Comparison of ENCODE assay signal across 1 cellular context in genomic region chr4:26287748-26288147, GRCh38.
TF ChIP-seq lines count a peak whose summit lies in the region.

No MANE protein-coding gene starts in this region.

TF ChIP-seq in HepG2, 621 proteins besides CTCF, POLR2A, EP300 and RAD21 (continued from another document):
- TF ChIP-seq, protein P1, sequence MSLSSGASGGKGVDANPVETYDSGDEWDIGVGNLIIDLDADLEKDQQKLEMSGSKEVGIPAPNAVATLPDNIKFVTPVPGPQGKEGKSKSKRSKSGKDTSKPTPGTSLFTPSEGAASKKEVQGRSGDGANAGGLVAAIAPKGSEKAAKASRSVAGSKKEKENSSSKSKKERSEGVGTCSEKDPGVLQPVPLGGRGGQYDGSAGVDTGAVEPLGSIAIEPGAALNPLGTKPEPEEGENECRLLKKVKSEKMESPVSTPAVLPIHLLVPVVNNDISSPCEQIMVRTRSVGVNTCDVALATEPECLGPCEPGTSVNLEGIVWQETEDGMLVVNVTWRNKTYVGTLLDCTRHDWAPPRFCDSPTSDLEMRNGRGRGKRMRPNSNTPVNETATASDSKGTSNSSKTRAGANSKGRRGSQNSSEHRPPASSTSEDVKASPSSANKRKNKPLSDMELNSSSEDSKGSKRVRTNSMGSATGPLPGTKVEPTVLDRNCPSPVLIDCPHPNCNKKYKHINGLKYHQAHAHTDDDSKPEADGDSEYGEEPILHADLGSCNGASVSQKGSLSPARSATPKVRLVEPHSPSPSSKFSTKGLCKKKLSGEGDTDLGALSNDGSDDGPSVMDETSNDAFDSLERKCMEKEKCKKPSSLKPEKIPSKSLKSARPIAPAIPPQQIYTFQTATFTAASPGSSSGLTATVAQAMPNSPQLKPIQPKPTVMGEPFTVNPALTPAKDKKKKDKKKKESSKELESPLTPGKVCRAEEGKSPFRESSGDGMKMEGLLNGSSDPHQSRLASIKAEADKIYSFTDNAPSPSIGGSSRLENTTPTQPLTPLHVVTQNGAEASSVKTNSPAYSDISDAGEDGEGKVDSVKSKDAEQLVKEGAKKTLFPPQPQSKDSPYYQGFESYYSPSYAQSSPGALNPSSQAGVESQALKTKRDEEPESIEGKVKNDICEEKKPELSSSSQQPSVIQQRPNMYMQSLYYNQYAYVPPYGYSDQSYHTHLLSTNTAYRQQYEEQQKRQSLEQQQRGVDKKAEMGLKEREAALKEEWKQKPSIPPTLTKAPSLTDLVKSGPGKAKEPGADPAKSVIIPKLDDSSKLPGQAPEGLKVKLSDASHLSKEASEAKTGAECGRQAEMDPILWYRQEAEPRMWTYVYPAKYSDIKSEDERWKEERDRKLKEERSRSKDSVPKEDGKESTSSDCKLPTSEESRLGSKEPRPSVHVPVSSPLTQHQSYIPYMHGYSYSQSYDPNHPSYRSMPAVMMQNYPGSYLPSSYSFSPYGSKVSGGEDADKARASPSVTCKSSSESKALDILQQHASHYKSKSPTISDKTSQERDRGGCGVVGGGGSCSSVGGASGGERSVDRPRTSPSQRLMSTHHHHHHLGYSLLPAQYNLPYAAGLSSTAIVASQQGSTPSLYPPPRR (CRISPR knock-in tag; IDR thresholded peaks at IDR 0.05; ENCODE audit: borderline replicate concordance) = no peak
- TF ChIP-seq ZNF136 (CRISPR knock-in tag; IDR thresholded peaks at IDR 0.05; ENCODE audit: low read depth) (no peak), RAD51 (IDR thresholded peaks at IDR 0.05; ENCODE audit: borderline replicate concordance) (no peak), RARG (CRISPR knock-in tag; IDR thresholded peaks at IDR 0.05; ENCODE audit: low read depth) (no peak), ATF6 (CRISPR knock-in tag; conservative IDR thresholded peaks at IDR 0.05) (no peak), ZFP37 (CRISPR knock-in tag; IDR thresholded peaks at IDR 0.05; ENCODE audit: borderline replicate concordance) (no peak), HOXA9 (CRISPR knock-in tag; IDR thresholded peaks at IDR 0.05; ENCODE audit: borderline replicate concordance) (no peak), ZNF569 (CRISPR knock-in tag; IDR thresholded peaks at IDR 0.05; ENCODE audit: borderline replicate concordance) (no peak), PHF20 (CRISPR knock-in tag; IDR thresholded peaks at IDR 0.05) (no peak), ZKSCAN8 (CRISPR knock-in tag; IDR thresholded peaks at IDR 0.05; ENCODE audit: borderline replicate concordance) (no peak)
- TF ChIP-seq, protein P2, sequence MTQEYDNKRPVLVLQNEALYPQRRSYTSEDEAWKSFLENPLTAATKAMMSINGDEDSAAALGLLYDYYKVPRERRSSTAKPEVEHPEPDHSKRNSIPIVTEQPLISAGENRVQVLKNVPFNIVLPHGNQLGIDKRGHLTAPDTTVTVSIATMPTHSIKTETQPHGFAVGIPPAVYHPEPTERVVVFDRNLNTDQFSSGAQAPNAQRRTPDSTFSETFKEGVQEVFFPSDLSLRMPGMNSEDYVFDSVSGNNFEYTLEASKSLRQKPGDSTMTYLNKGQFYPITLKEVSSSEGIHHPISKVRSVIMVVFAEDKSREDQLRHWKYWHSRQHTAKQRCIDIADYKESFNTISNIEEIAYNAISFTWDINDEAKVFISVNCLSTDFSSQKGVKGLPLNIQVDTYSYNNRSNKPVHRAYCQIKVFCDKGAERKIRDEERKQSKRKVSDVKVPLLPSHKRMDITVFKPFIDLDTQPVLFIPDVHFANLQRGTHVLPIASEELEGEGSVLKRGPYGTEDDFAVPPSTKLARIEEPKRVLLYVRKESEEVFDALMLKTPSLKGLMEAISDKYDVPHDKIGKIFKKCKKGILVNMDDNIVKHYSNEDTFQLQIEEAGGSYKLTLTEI (CRISPR knock-in tag; conservative IDR thresholded peaks at IDR 0.05) = no peak
- TF ChIP-seq, protein P3, sequence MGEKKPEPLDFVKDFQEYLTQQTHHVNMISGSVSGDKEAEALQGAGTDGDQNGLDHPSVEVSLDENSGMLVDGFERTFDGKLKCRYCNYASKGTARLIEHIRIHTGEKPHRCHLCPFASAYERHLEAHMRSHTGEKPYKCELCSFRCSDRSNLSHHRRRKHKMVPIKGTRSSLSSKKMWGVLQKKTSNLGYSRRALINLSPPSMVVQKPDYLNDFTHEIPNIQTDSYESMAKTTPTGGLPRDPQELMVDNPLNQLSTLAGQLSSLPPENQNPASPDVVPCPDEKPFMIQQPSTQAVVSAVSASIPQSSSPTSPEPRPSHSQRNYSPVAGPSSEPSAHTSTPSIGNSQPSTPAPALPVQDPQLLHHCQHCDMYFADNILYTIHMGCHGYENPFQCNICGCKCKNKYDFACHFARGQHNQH (CRISPR knock-in tag; IDR thresholded peaks at IDR 0.05) = no peak
- TF ChIP-seq, protein P4, sequence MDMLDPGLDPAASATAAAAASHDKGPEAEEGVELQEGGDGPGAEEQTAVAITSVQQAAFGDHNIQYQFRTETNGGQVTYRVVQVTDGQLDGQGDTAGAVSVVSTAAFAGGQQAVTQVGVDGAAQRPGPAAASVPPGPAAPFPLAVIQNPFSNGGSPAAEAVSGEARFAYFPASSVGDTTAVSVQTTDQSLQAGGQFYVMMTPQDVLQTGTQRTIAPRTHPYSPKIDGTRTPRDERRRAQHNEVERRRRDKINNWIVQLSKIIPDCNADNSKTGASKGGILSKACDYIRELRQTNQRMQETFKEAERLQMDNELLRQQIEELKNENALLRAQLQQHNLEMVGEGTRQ (IDR thresholded peaks at IDR 0.05; ENCODE audit: low read depth, low read length) = no peak
- TF ChIP-seq, protein P4 (CRISPR knock-in tag; IDR thresholded peaks at IDR 0.05; ENCODE audit: borderline replicate concordance) = no peak
